ENCODE assay signal across 7 cellular contexts in genomic region chr4:126768338-126768737, GRCh38.
"Had no signal": no experiment of that assay in that cellular context is flagged by ENCODE, and none has a peak within 500 bp of the region (broad histone marks: within the 10 kb centered on the region; RNA-seq: fewer than 3 reads in every experiment).

No MANE protein-coding gene starts in this region.

- ATAC-seq: HepG2 had no signal

- H3K9ac ChIP-seq: KMS-11 had no signal

- H3K4me2 ChIP-seq: KMS-11 had no signal

- FAIRE-seq: HepG2, HTR-8/SVneo had no signal

- H3K27ac ChIP-seq: HL-60, KMS-11 had no signal

- DNase-seq: IMR-90, KBM-7, KG1 had no signal
